10 cellular contexts compared by ENCODE assay signal in the genomic region with DNA sequence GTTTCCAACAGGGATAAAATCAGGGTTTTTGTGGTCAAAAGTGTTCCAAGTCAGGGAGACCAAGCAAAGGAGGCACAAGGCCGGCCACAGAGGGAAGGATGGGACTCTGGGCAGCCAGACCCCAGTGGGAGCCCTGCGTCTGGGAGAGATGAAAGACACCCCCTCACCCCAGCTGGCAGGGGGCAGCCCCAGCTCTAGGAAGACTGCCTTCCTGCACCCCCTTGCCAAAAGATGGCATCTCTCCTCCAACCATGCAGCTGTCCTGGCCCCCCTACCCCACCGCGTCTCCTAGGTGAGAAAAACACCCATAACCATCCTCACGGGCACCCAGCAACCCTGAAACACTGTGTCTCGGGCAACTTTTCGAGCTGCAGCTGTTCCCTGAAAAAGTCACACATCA. TPM values are rescaled to one million over a fixed set of nuclear protein-coding genes. Genes with fewer than 3 reads are reported as not detected.
DNase-seq lines count a peak whose midpoint lies in the region; ATAC-seq, FAIRE-seq and TF ChIP-seq lines count a peak whose summit lies in the region.
"Had no signal": no experiment of that assay in that cellular context is flagged by ENCODE, and none has a peak within 500 bp of the region (broad histone marks: within the 10 kb centered on the region; RNA-seq: fewer than 3 reads in every experiment).

No MANE protein-coding gene starts in this region.

- CTCF ChIA-PET in HepG2 (lab: Yijun Ruan, JAX; ENCODE audit: low intra/inter-chr PET ratio, low total read pairs) = no interaction called here

- H3K27me3 Mint-ChIP-seq in progenitor cell of endocrine pancreas = no peaks in the 10 kb centered on the region

- no peak for FAIRE-seq in HepG2 (lab: Jason Lieb, UNC)

- H3K4me3 ChIP-seq in HepG2 (replicated peaks in 1 of 3; ENCODE audit: insufficient read depth in 1 of 3, low read depth in 2 of 3, low read length in 3 of 3) = no peak overlapping the region
- H3K4me3 ChIP-seq in right lobe of liver = no peak overlapping the region
- H3K4me3 ChIP-seq in esophagus muscularis mucosa = no peak overlapping the region
- H3K4me3 ChIP-seq in vagina = no peak overlapping the region

- H3K4me1 ChIP-seq in HepG2 (ENCODE audit: insufficient read depth, low read length) = peaks cover 82% of the 10 kb centered on the region
- peaks cover 0 to 31% (median 3%) of the 10 kb centered on the region in 4 donors for H3K4me1 ChIP-seq in right lobe of liver
- H3K4me1 ChIP-seq in esophagus muscularis mucosa = peaks cover 77 to 99% (median 93%) of the 10 kb centered on the region in 4 donors
- H3K4me1 ChIP-seq in vagina = peaks cover 80% of the 10 kb centered on the region

- H3K27ac ChIP-seq in HepG2 (ENCODE audit: extremely low read length, insufficient read depth, low read length) (peak overlapping the region; percentile 87), right lobe of liver (no peak overlapping the region), esophagus muscularis mucosa (replicated peaks in 1 of 4) (peak overlapping the region; percentile 88 to 100 (median 96)), vagina (peak overlapping the region; percentile 89)

- no peaks in the 10 kb centered on the region for H3K36me3 Mint-ChIP-seq in progenitor cell of endocrine pancreas (ENCODE audit: insufficient read depth)

- peak overlapping the region; percentile 32; the same call in 1 of the 2 replicates for H3K9ac ChIP-seq in HepG2 (ENCODE audit: insufficient read depth, low read depth, low read length)

- H3K27ac Mint-ChIP-seq in progenitor cell of endocrine pancreas = peak overlapping the region; percentile 93

- H3K9me3 Mint-ChIP-seq in progenitor cell of endocrine pancreas (ENCODE audit: low read depth) = no peaks in the 10 kb centered on the region
- H3K9me3 Mint-ChIP-seq: activated T-cell treated with anti-CD3 and anti-CD28 coated beads, Interleukin-2, amount 50 U/mL, for 4 hours had no signal

- TF ChIP-seq EP300 in HepG2 (IDR thresholded peaks at IDR 0.05; ENCODE audit: low read depth in 2 of 2, low read length in 2 of 2) = no peak
- no peak for TF ChIP-seq EP300 in HepG2 (CRISPR knock-in tag; IDR thresholded peaks at IDR 0.05; ENCODE audit: borderline replicate concordance)
- TF ChIP-seq EP300 in esophagus muscularis mucosa (IDR thresholded peaks at IDR 0.05) = no peak

- TF ChIP-seq CTCF in HepG2 (CRISPR knock-in tag; IDR thresholded peaks at IDR 0.05) (no peak), right lobe of liver (IDR thresholded peaks at IDR 0.05) (no peak), esophagus muscularis mucosa (IDR thresholded peaks at IDR 0.05) (no peak), progenitor cell of endocrine pancreas (IDR thresholded peaks at IDR 0.05; ENCODE audit: unreplicated experiment) (no peak), vagina (IDR thresholded peaks at IDR 0.05) (no peak)

- H3K9me3 ChIP-seq in HepG2 (ENCODE audit: low read length) (no peaks in the 10 kb centered on the region), right lobe of liver (no peaks in the 10 kb centered on the region), esophagus muscularis mucosa (no peaks in the 10 kb centered on the region), vagina (no peaks in the 10 kb centered on the region)

- no peaks in the 10 kb centered on the region for H3K36me3 ChIP-seq in HepG2 (replicated peaks in 1 of 2; ENCODE audit: control insufficient read depth in 1 of 2, insufficient read depth in 2 of 2, low read length in 2 of 2)
- H3K36me3 ChIP-seq in right lobe of liver = no peaks in the 10 kb centered on the region
- no peaks in the 10 kb centered on the region for H3K36me3 ChIP-seq in esophagus muscularis mucosa
- no peaks in the 10 kb centered on the region for H3K36me3 ChIP-seq in vagina

- H2AFZ ChIP-seq in HepG2 (ENCODE audit: low read length) = no peak overlapping the region

- WGBS in HepG2 (ENCODE audit: low lambda C conversion rate) = 95% methylated on average over 7 of the region's 7 CpGs
- 93% methylated on average over 6 of the region's 7 CpGs for WGBS in right lobe of liver (ENCODE audit: insufficient coverage, low coverage, low lambda C conversion rate, missing lambda C conversion rate)
- 78% methylated on average over 7 of the region's 7 CpGs for WGBS in esophagus muscularis mucosa

- H4K20me1 ChIP-seq in HepG2 (ENCODE audit: insufficient read depth, low read length) = no peaks in the 10 kb centered on the region

- no peak overlapping the region for H3K4me3 Mint-ChIP-seq in progenitor cell of endocrine pancreas (ENCODE audit: low read depth)
- H3K4me3 Mint-ChIP-seq: activated T-cell treated with anti-CD3 and anti-CD28 coated beads, Interleukin-2, amount 50 U/mL, for 4 hours had no signal

- TF ChIP-seq POLR2A in HepG2 (IDR thresholded peaks at IDR 0.05; ENCODE audit: insufficient read depth in 1 of 2, low read depth in 2 of 2, low read length in 2 of 2) = no peak
- no peak for TF ChIP-seq POLR2A in right lobe of liver (IDR thresholded peaks at IDR 0.05)
- no peak for TF ChIP-seq POLR2A in esophagus muscularis mucosa (IDR thresholded peaks at IDR 0.05; ENCODE audit: low read depth)
- no peak for TF ChIP-seq POLR2A in vagina (IDR thresholded peaks at IDR 0.05)

- in situ Hi-C loops in HepG2 (cut with HindIII; ENCODE audit: extremely low pct_ligation_motif_present, low pct_unique_long_range_greater_than_20kb) = no loop called here

- BruUV-seq in HepG2 (replicated peaks; lab: Mats Ljungman, UMichigan) = no TSS peak

- H3K4me1 Mint-ChIP-seq in progenitor cell of endocrine pancreas (ENCODE audit: low read depth) = peaks cover 65% of the 10 kb centered on the region

- H3K79me2 ChIP-seq in HepG2 (ENCODE audit: insufficient read depth, low read length) = no peaks in the 10 kb centered on the region

- H3K4me2 ChIP-seq in HepG2 (ENCODE audit: low read depth, low read length) = no peak overlapping the region

- intact Hi-C loops in HepG2 (cut with micrococcal nuclease; ENCODE audit: unreplicated experiment) (loop anchor here (1.0 to 2.0 kb wide), 4 partner anchors 29 to 91 kb away; no protein-coding TSS in a partner anchor), right lobe of liver (cut with DNase I) (no loop called here), esophagus muscularis mucosa (cut with DNase I) (no loop called here), vagina (cut with DNase I) (no loop called here)

- ATAC-seq in HepG2 (no peak), right lobe of liver (no peak)
- ATAC-seq: activated T-cell treated with anti-CD3 and anti-CD28 coated beads, Interleukin-2, amount 50 U/mL, for 4 hours had no signal

- no peak for TF ChIP-seq RAD21 in HepG2 (CRISPR knock-in tag; IDR thresholded peaks at IDR 0.05)

- DNase-seq in HepG2 (ENCODE audit: low spot score) (no peak), right lobe of liver (no peak), esophagus muscularis mucosa (ENCODE audit: extremely low spot score) (no peak), progenitor cell of endocrine pancreas (ENCODE audit: low spot score, unreplicated experiment) (no peak), vagina (ENCODE audit: extremely low spot score in 2 of 2) (no peak), NCI-H2081 (lab: John Stamatoyannopoulos, UW) (no peak), middle frontal gyrus (ENCODE audit: extremely low spot score, low spot score) (no peak)
- DNase-seq in activated CD4-positive, CD25-positive, alpha-beta regulatory T cell treated with anti-CD3 and anti-CD28 coated beads, Interleukin-2, amount 50 U/mL, for 72 hours = no peak
- DNase-seq: activated T-cell treated with anti-CD3 and anti-CD28 coated beads, Interleukin-2, amount 50 U/mL, for 4 hours; NCI-H1694 treated with DMSO at 0.1 percent for 48 hours had no signal

- POLR2A ChIA-PET in HepG2 (lab: Yijun Ruan, JAX) = interaction anchor here (0.8 to 2.4 kb wide), 23 partner anchors 10 to 180 kb away, joined by 3 to 87 read pairs (median 6); a partner anchor contains a TSS

- H3K27me3 ChIP-seq in HepG2 (ENCODE audit: control insufficient read depth in 1 of 2, insufficient read depth in 2 of 2, low read length in 2 of 2) = no peaks in the 10 kb centered on the region
- H3K27me3 ChIP-seq in right lobe of liver = no peaks in the 10 kb centered on the region
- H3K27me3 ChIP-seq in esophagus muscularis mucosa = no peaks in the 10 kb centered on the region
- H3K27me3 ChIP-seq in vagina = no peaks in the 10 kb centered on the region

RNA-seq across cellular contexts. Expression of a gene that starts 51.3 kb away (rescaled TPM):
- total RNA-seq in HepG2 (2016; rRNA removed; fragmentation: Illumina TruSeq; extraction: Trizol) = 4.2 and 7.4 TPM in 2 replicates
- total RNA-seq in HepG2 (2016; cell fraction: cytosol; rRNA removed; fragmentation: Illumina TruSeq; extraction: Trizol; ENCODE audit: low read depth) = 4.1 and 4.7 TPM in 2 replicates
- 3.5 and 7.9 TPM in 2 replicates for total RNA-seq in HepG2 (2016; cell fraction: insoluble cytoplasmic fraction; rRNA removed; fragmentation: Illumina TruSeq; extraction: Trizol)
- total RNA-seq in HepG2 (2016; cell fraction: membrane; rRNA removed; fragmentation: Illumina TruSeq; extraction: Trizol) = 7.6 and 8.6 TPM in 2 replicates
- total RNA-seq in HepG2 (2016; cell fraction: nucleus; rRNA removed; fragmentation: Illumina TruSeq; extraction: Trizol) = 9.6 and 11.9 TPM in 2 replicates
- 12.9 and 14.4 TPM in 2 replicates for polyA plus RNA-seq in HepG2 (2011; rRNA removed)
- polyA plus RNA-seq in HepG2 (2011; cell fraction: cytosol; rRNA removed) = 8.1 and 8.6 TPM in 2 replicates
- polyA plus RNA-seq in HepG2 (2011; cell fraction: nucleus; rRNA removed) = 36.7 and 43.5 TPM in 2 replicates
- polyA plus RNA-seq in HepG2 (2012) = 9.8 and 10.2 TPM in 2 replicates
- polyA plus RNA-seq in HepG2 (2016; cell fraction: cytosol; fragmentation: Illumina TruSeq; extraction: Trizol; ENCODE audit: low read depth) = 9.4 and 11.1 TPM in 2 replicates
- 9.2 and 10.0 TPM in 2 replicates for polyA plus RNA-seq in HepG2 (2016; cell fraction: insoluble cytoplasmic fraction; fragmentation: Illumina TruSeq; extraction: Trizol; ENCODE audit: low read depth)
- 15.4 and 16.0 TPM in 2 replicates for polyA plus RNA-seq in HepG2 (2016; cell fraction: membrane; fragmentation: Illumina TruSeq; extraction: Trizol; ENCODE audit: low read depth)
- 33.7 and 36.2 TPM in 2 replicates for polyA plus RNA-seq in HepG2 (2016; cell fraction: nucleus; fragmentation: Illumina TruSeq; extraction: Trizol; ENCODE audit: insufficient read depth, low read depth)
- polyA minus RNA-seq in HepG2 (2011; rRNA and poly(A)+ RNA removed; ENCODE audit: low replicate concordance) = 2.9 and 6.8 TPM in 2 replicates
- 5.1 and 7.3 TPM in 2 replicates for polyA minus RNA-seq in HepG2 (2011; cell fraction: cytosol; rRNA and poly(A)+ RNA removed)
- 6.6 and 8.2 TPM in 2 replicates for polyA minus RNA-seq in HepG2 (2011; cell fraction: nucleus; rRNA and poly(A)+ RNA removed)
- total RNA-seq in right lobe of liver = 1 to 10 TPM; 4.0 to 8.5 (median 5.5) TPM
- total RNA-seq in esophagus muscularis mucosa = 10 to 100 TPM; 30.3 to 72.2 (median 51.2) TPM
- 29.2 and 30.8 TPM in 2 replicates for total RNA-seq in progenitor cell of endocrine pancreas
- 28.7 TPM for total RNA-seq in vagina

RNA-seq across cellular contexts. Expression of a gene that starts 54.1 kb away (rescaled TPM):
- 181 and 283 TPM in 2 replicates for total RNA-seq in HepG2 (2016; rRNA removed; fragmentation: Illumina TruSeq; extraction: Trizol)
- total RNA-seq in HepG2 (2016; cell fraction: cytosol; rRNA removed; fragmentation: Illumina TruSeq; extraction: Trizol; ENCODE audit: low read depth) = 33.9 and 36.7 TPM in 2 replicates
- total RNA-seq in HepG2 (2016; cell fraction: insoluble cytoplasmic fraction; rRNA removed; fragmentation: Illumina TruSeq; extraction: Trizol) = 189 and 325 TPM in 2 replicates
- total RNA-seq in HepG2 (2016; cell fraction: membrane; rRNA removed; fragmentation: Illumina TruSeq; extraction: Trizol) = 47.2 and 48.2 TPM in 2 replicates
- 63.9 and 73.7 TPM in 2 replicates for total RNA-seq in HepG2 (2016; cell fraction: nucleus; rRNA removed; fragmentation: Illumina TruSeq; extraction: Trizol)
- 61.6 and 63.2 TPM in 2 replicates for polyA plus RNA-seq in HepG2 (2011; rRNA removed)
- 68.3 and 71.0 TPM in 2 replicates for polyA plus RNA-seq in HepG2 (2011; cell fraction: cytosol; rRNA removed)
- 11.6 and 14.2 TPM in 2 replicates for polyA plus RNA-seq in HepG2 (2011; cell fraction: nucleus; rRNA removed)
- polyA plus RNA-seq in HepG2 (2012) = 78.3 and 78.8 TPM in 2 replicates
- polyA plus RNA-seq in HepG2 (2016; cell fraction: cytosol; fragmentation: Illumina TruSeq; extraction: Trizol; ENCODE audit: low read depth) = 26.6 and 30.8 TPM in 2 replicates
- polyA plus RNA-seq in HepG2 (2016; cell fraction: insoluble cytoplasmic fraction; fragmentation: Illumina TruSeq; extraction: Trizol; ENCODE audit: low read depth) = 249 and 259 TPM in 2 replicates
- polyA plus RNA-seq in HepG2 (2016; cell fraction: membrane; fragmentation: Illumina TruSeq; extraction: Trizol; ENCODE audit: low read depth) = 32.0 and 32.5 TPM in 2 replicates
- 75.9 and 84.0 TPM in 2 replicates for polyA plus RNA-seq in HepG2 (2016; cell fraction: nucleus; fragmentation: Illumina TruSeq; extraction: Trizol; ENCODE audit: insufficient read depth, low read depth)
- polyA minus RNA-seq in HepG2 (2011; rRNA and poly(A)+ RNA removed; ENCODE audit: low replicate concordance) = 47.3 and 53.2 TPM in 2 replicates
- polyA minus RNA-seq in HepG2 (2011; cell fraction: cytosol; rRNA and poly(A)+ RNA removed) = 28.0 and 33.9 TPM in 2 replicates
- 17.3 and 18.9 TPM in 2 replicates for polyA minus RNA-seq in HepG2 (2011; cell fraction: nucleus; rRNA and poly(A)+ RNA removed)
- total RNA-seq in right lobe of liver = 10 to 100 TPM; 13.0 to 23.0 (median 15.2) TPM
- 10 to 100 TPM; 11.6 to 22.2 (median 16.9) TPM for total RNA-seq in esophagus muscularis mucosa
- total RNA-seq in progenitor cell of endocrine pancreas = 34.6 and 38.9 TPM in 2 replicates
- 6.9 TPM for total RNA-seq in vagina

Comparison
In these comparisons a context has a peak if more than half of its experiments do, and no peak if none do; other contexts are left out.
1. H3K27ac ChIP-seq: peak in HepG2 (single experiment), esophagus muscularis mucosa (4 of 4) and vagina (single experiment); none in right lobe of liver (0 of 3).